In genomic region chr7:127390817-127391590, GRCh38 we compare ENCODE assay signal across 8 cellular contexts. TPM values are rescaled to one million over a fixed set of nuclear protein-coding genes. Genes with fewer than 3 reads are reported as not detected.
DNase-seq lines count a peak whose midpoint lies in the region; ATAC-seq and TF ChIP-seq lines count a peak whose summit lies in the region.

No MANE protein-coding gene starts in this region.

- H3K36me3 Mint-ChIP-seq in T-helper 17 cell (ENCODE audit: low read depth), result peaks cover 9% of the 10 kb centered on the region
- no peaks in the 10 kb centered on the region for H3K36me3 Mint-ChIP-seq in glutamatergic neuron (ENCODE audit: unreplicated experiment)

- ATAC-seq in T-helper 17 cell (no peak), HG03354 (IDR thresholded peaks at IDR 0.05; ENCODE audit: poor library complexity, severe bottlenecking, unreplicated experiment) (no peak)

- in situ Hi-C loops in HAP-1 (cut with MboI; ENCODE audit: low sequenced_read_pairs), result no loop called here

- peaks cover 44% of the 10 kb centered on the region for H3K4me1 Mint-ChIP-seq in T-helper 17 cell
- H3K4me1 Mint-ChIP-seq in glutamatergic neuron (ENCODE audit: low read depth, unreplicated experiment), result peaks cover 5% of the 10 kb centered on the region

- peak overlapping the region; percentile 98 for H3K4me3 Mint-ChIP-seq in T-helper 17 cell
- peak overlapping the region; percentile 93 for H3K4me3 Mint-ChIP-seq in glutamatergic neuron (ENCODE audit: unreplicated experiment)

- H3K4me3 ChIP-seq in HAP-1, result peak overlapping the region; percentile 92
- H3K4me3 ChIP-seq in skeletal muscle tissue (ENCODE audit: low read length in 3 of 3), result peak overlapping the region; percentile 75 to 89 (median 86)

- peaks cover 11% of the 10 kb centered on the region for H3K9me3 Mint-ChIP-seq in glutamatergic neuron (ENCODE audit: unreplicated experiment)

- DNase-seq in HAP-1 (ENCODE audit: low spot score in 2 of 2) (no peak), T-helper 17 cell (no peak), glutamatergic neuron (no peak), NCI-H446 (lab: John Stamatoyannopoulos, UW) (no peak), midbrain (lab: John Stamatoyannopoulos, UW) (no peak), NCI-H2196 (lab: John Stamatoyannopoulos, UW; ENCODE audit: unreplicated experiment) (no peak)

- peak overlapping the region; percentile 92 for H3K27ac Mint-ChIP-seq in T-helper 17 cell
- H3K27ac Mint-ChIP-seq in glutamatergic neuron (ENCODE audit: unreplicated experiment), result peak overlapping the region; percentile 59

- peaks cover 11% of the 10 kb centered on the region for H3K4me1 ChIP-seq in HAP-1
- H3K4me1 ChIP-seq in skeletal muscle tissue (ENCODE audit: control insufficient read depth in 3 of 3, insufficient read depth in 3 of 3, low read length in 3 of 3), result peaks cover 6 to 9% (median 7%) of the 10 kb centered on the region in 3 donors

- H3K36me3 ChIP-seq in HAP-1 (replicated peaks) (peaks cover 31% of the 10 kb centered on the region), skeletal muscle tissue (ENCODE audit: control insufficient read depth in 3 of 3, insufficient read depth in 3 of 3, low read length in 3 of 3) (peaks cover 0 to 13% (median 11%) of the 10 kb centered on the region in 3 donors)

- H3K27me3 ChIP-seq in HAP-1 (ENCODE audit: low read depth) (no peaks in the 10 kb centered on the region), skeletal muscle tissue (ENCODE audit: control insufficient read depth in 3 of 3, insufficient read depth in 3 of 3, low read length in 3 of 3) (no peaks in the 10 kb centered on the region)

- peak overlapping the region; percentile 96 to 98 (median 97) for H3K9ac ChIP-seq in skeletal muscle tissue (ENCODE audit: low read depth in 1 of 3, low read length in 3 of 3)

- H3K27me3 Mint-ChIP-seq in T-helper 17 cell, result no peaks in the 10 kb centered on the region
- H3K27me3 Mint-ChIP-seq in glutamatergic neuron (ENCODE audit: unreplicated experiment), result peaks cover 6% of the 10 kb centered on the region

- no peaks in the 10 kb centered on the region; the same call in 1 of the 2 replicates for H3K9me3 ChIP-seq in HAP-1
- H3K9me3 ChIP-seq in T-helper 17 cell (ENCODE audit: control insufficient read depth, low read length, poor library complexity, severe bottlenecking), result no peaks in the 10 kb centered on the region
- H3K9me3 ChIP-seq in skeletal muscle tissue (ENCODE audit: control insufficient read depth in 3 of 3, low read length in 3 of 3), result no peaks in the 10 kb centered on the region

- no peak for TF ChIP-seq CTCF in glutamatergic neuron (IDR thresholded peaks at IDR 0.05; ENCODE audit: partially characterized antibody, unreplicated experiment)

- H3K27ac ChIP-seq in skeletal muscle tissue (ENCODE audit: low read depth, low read length), result peak overlapping the region; percentile 95

RNA-seq across cellular contexts. Expression of gene ZNF800, which starts 1.5 kb away (rescaled TPM):
- total RNA-seq in T-helper 17 cell (10 to 100 TPM; 67.2 to 70.1 TPM), glutamatergic neuron (ENCODE audit: unreplicated experiment) (25.4 TPM), skeletal muscle tissue (14.1 TPM)
